Comparison of ENCODE assay signal across 10 cellular contexts in genomic region chr2:216687646-216688045, GRCh38. TPM values are rescaled to one million over a fixed set of nuclear protein-coding genes. Genes with fewer than 3 reads are reported as not detected.
A peak's percentile ranks its signal among the peaks of the same experiment; 100 is the strongest.
DNase-seq lines count a peak whose midpoint lies in the region; ATAC-seq and TF ChIP-seq lines count a peak whose summit lies in the region.
"Had no signal": no experiment of that assay in that cellular context is flagged by ENCODE, and none has a peak within 500 bp of the region (broad histone marks: within the 10 kb centered on the region; RNA-seq: fewer than 3 reads in every experiment).

No MANE protein-coding gene starts in this region.

- H3K79me2 ChIP-seq in DND-41 (ENCODE audit: insufficient read depth, low read length), result no peaks in the 10 kb centered on the region

- H3K27me3 ChIP-seq in DND-41 (ENCODE audit: insufficient read depth, low read length, poor library complexity), result peaks cover 45% of the 10 kb centered on the region

- peaks cover 62% of the 10 kb centered on the region for H3K27me3 Mint-ChIP-seq in activated naive CD8-positive, alpha-beta T cell treated with anti-CD3 and anti-CD28 coated beads, Interleukin-2, amount 50 U/mL, for 24 hours
- peaks cover 6% of the 10 kb centered on the region for H3K27me3 Mint-ChIP-seq in nephron progenitor cell (ENCODE audit: low read depth, poor library complexity)

- H3K27ac ChIP-seq in DND-41 (ENCODE audit: low read length), result no peak overlapping the region

- no peaks in the 10 kb centered on the region for H3K9me3 Mint-ChIP-seq in activated naive CD8-positive, alpha-beta T cell treated with anti-CD3 and anti-CD28 coated beads, Interleukin-2, amount 50 U/mL, for 24 hours
- no peaks in the 10 kb centered on the region for H3K9me3 Mint-ChIP-seq in nephron progenitor cell

- H3K4me2 ChIP-seq in DND-41 (ENCODE audit: insufficient read depth, low read length), result no peak overlapping the region

- DNase-seq in DND-41, result peak; percentile 42
- DNase-seq in HEK293T (ENCODE audit: extremely low spot score), result peak; percentile 41
- peak; percentile 57 for DNase-seq in activated naive CD8-positive, alpha-beta T cell treated with anti-CD3 and anti-CD28 coated beads, Interleukin-2, amount 50 U/mL, for 24 hours
- DNase-seq in nephron progenitor cell, result peak; percentile 45
- no peak for DNase-seq in occipital lobe (lab: John Stamatoyannopoulos, UW)
- DNase-seq in NCI-H1417 treated with DMSO at 0.1 percent for 48 hours (lab: John Stamatoyannopoulos, UW), result no peak
- DNase-seq in GM19240 (ENCODE audit: insufficient read length, low spot score), result no peak
- DNase-seq: cortex of kidney had no signal

- H3K9ac ChIP-seq in DND-41 (ENCODE audit: low read depth, low read length), result no peak overlapping the region

- H4K20me1 ChIP-seq in DND-41 (ENCODE audit: insufficient read depth, low read length), result no peaks in the 10 kb centered on the region

- peaks cover 16% of the 10 kb centered on the region for H3K4me1 ChIP-seq in DND-41 (ENCODE audit: insufficient read depth, low read length)

- no peak overlapping the region for H3K4me3 ChIP-seq in DND-41 (ENCODE audit: low read depth in 1 of 2, low read length in 2 of 2)

- H3K9me3 ChIP-seq in DND-41 (ENCODE audit: insufficient read depth, low read length, severe bottlenecking), result no peaks in the 10 kb centered on the region

- CTCF ChIA-PET in HEK293T (lab: Yijun Ruan, JAX), result interaction anchor here (0.9 to 1.3 kb wide), 2 partner anchors 11 to 1025 kb away, joined by 3 to 5 read pairs; no protein-coding TSS in a partner anchor

- peaks cover 16% of the 10 kb centered on the region for H3K4me1 Mint-ChIP-seq in activated naive CD8-positive, alpha-beta T cell treated with anti-CD3 and anti-CD28 coated beads, Interleukin-2, amount 50 U/mL, for 24 hours
- H3K4me1 Mint-ChIP-seq in nephron progenitor cell, result peaks cover 72% of the 10 kb centered on the region

- ATAC-seq in DND-41 (ENCODE audit: insufficient read depth, low read depth) (no peak), GM21529 (IDR thresholded peaks at IDR 0.05; ENCODE audit: unreplicated experiment) (no peak)
- no peak for ATAC-seq in activated naive CD8-positive, alpha-beta T cell treated with anti-CD3 and anti-CD28 coated beads, Interleukin-2, amount 50 U/mL, for 24 hours

- POLR2A ChIA-PET in HEK293T (lab: Yijun Ruan, JAX), result no interaction called here

- H3K36me3 Mint-ChIP-seq in activated naive CD8-positive, alpha-beta T cell treated with anti-CD3 and anti-CD28 coated beads, Interleukin-2, amount 50 U/mL, for 24 hours (ENCODE audit: low read depth), result no peaks in the 10 kb centered on the region
- peaks cover 55% of the 10 kb centered on the region for H3K36me3 Mint-ChIP-seq in nephron progenitor cell (ENCODE audit: low read depth)

- no peak overlapping the region for H3K4me3 Mint-ChIP-seq in activated naive CD8-positive, alpha-beta T cell treated with anti-CD3 and anti-CD28 coated beads, Interleukin-2, amount 50 U/mL, for 24 hours
- no peak overlapping the region for H3K4me3 Mint-ChIP-seq in nephron progenitor cell

- H3K27ac Mint-ChIP-seq in activated naive CD8-positive, alpha-beta T cell treated with anti-CD3 and anti-CD28 coated beads, Interleukin-2, amount 50 U/mL, for 24 hours, result no peak overlapping the region
- H3K27ac Mint-ChIP-seq in nephron progenitor cell, result no peak overlapping the region

- H2AFZ ChIP-seq in DND-41 (ENCODE audit: low read depth, low read length), result no peak overlapping the region

- TF ChIP-seq CTCF in DND-41 (IDR thresholded peaks at IDR 0.05; ENCODE audit: borderline replicate concordance, extremely low read depth, low read length, poor library complexity, severe bottlenecking), result peak; percentile 63
- TF ChIP-seq CTCF in nephron progenitor cell (IDR thresholded peaks at IDR 0.05), result peak; percentile 36

- no peaks in the 10 kb centered on the region for H3K36me3 ChIP-seq in DND-41 (ENCODE audit: insufficient read depth, low read length)

TF ChIP-seq in HEK293T, 16 proteins besides CTCF, POLR2A, EP300 and RAD21:
- TF ChIP-seq SP1 (IDR thresholded peaks at IDR 0.05), result no peak
- no peak for TF ChIP-seq BHLHE40 (IDR thresholded peaks at IDR 0.05; ENCODE audit: borderline replicate concordance)

RNA-seq across cellular contexts. Expression of gene IGFBP5, which starts 7.7 kb away (rescaled TPM):
- 17.2 TPM for total RNA-seq in occipital lobe
- total RNA-seq: T-helper 1 cell treated with Interleukin-12 subunit alpha and Interleukin-12 subunit beta and Interleukin-4 antibody, amounts not matched to agents 30 ng/mL and 1 ng/mL, for 36 hours had no signal

RNA-seq across cellular contexts. Expression of gene IGFBP2, which starts 54.4 kb away (rescaled TPM):
- 213 TPM for total RNA-seq in occipital lobe

Comparison
In these comparisons a context has a peak if more than half of its experiments do, and no peak if none do; other contexts are left out.
1. DNase-seq: peak in DND-41 (single experiment), HEK293T (single experiment), activated naive CD8-positive, alpha-beta T cell treated with anti-CD3 and anti-CD28 coated beads, Interleukin-2, amount 50 U/mL, for 24 hours (single experiment) and nephron progenitor cell (single experiment); none in occipital lobe (single experiment), NCI-H1417 treated with DMSO at 0.1 percent for 48 hours (single experiment) and GM19240 (single experiment).